Comparison of ENCODE assay signal across 20 cellular contexts in genomic region chr5:31471916-31472315, GRCh38.
"Had no signal": no experiment of that assay in that cellular context is flagged by ENCODE, and none has a peak within 500 bp of the region (broad histone marks: within the 10 kb centered on the region; RNA-seq: fewer than 3 reads in every experiment).

No MANE protein-coding gene starts in this region.

- H3K27me3 Mint-ChIP-seq: activated CD4-positive, alpha-beta memory T cell treated with anti-CD3 and anti-CD28 coated beads for 36 hours; natural killer cell treated with Interleukin-12 subunit alpha and Interleukin-12 subunit beta and Interleukin-15 and Interleukin-18, amount 100 ng/mL, for 72 hours; T-cell had no signal

- H3K27ac Mint-ChIP-seq: activated CD4-positive, alpha-beta memory T cell treated with anti-CD3 and anti-CD28 coated beads for 36 hours; natural killer cell treated with Interleukin-12 subunit alpha and Interleukin-12 subunit beta and Interleukin-15 and Interleukin-18, amount 100 ng/mL, for 72 hours; T-cell had no signal

- H3K4me1 Mint-ChIP-seq: T-cell had no signal

- H3K4me1 ChIP-seq: adrenal gland had no signal

- DNase-seq: activated CD4-positive, alpha-beta memory T cell treated with anti-CD3 and anti-CD28 coated beads for 36 hours; activated CD4-positive, alpha-beta T cell treated with anti-CD3 and anti-CD28 coated beads for 1 hour; activated effector memory CD4-positive, alpha-beta T cell treated with Interleukin-2 at 50 U/mL for 16 hours; activated naive CD4-positive, alpha-beta T cell treated with anti-CD3 and anti-CD28 coated beads, Interleukin-2, amount 50 U/mL, for 16 hours; activated T-cell treated with anti-CD3 and anti-CD28 coated beads, Interleukin-2, amount 50 U/mL, for 4 hours; adrenal gland; central memory CD4-positive, alpha-beta T cell; cortex of kidney; effector CD4-positive, alpha-beta T cell; mesendoderm; posterior cingulate gyrus; retina; stimulated activated CD4-positive, alpha-beta T cell treated with anti-CD3 and anti-CD28 coated beads, Interleukin-4, amount 100 ng/mL, for 1 hour; stimulated activated naive CD4-positive, alpha-beta T cell treated with Interleukin-2 at 50 U/mL for 16 hours; substantia nigra; T-cell; T-helper 9 cell had no signal

- H3K9me3 ChIP-seq: adrenal gland, esophagus muscularis mucosa, tibial nerve had no signal

- H3K27ac ChIP-seq: adrenal gland, esophagus muscularis mucosa, tibial nerve had no signal

- H3K27me3 ChIP-seq: adrenal gland, esophagus muscularis mucosa, tibial nerve had no signal

- H3K4me3 Mint-ChIP-seq: activated CD4-positive, alpha-beta memory T cell treated with anti-CD3 and anti-CD28 coated beads for 36 hours; activated T-cell treated with anti-CD3 and anti-CD28 coated beads, Interleukin-2, amount 50 U/mL, for 4 hours; natural killer cell treated with Interleukin-12 subunit alpha and Interleukin-12 subunit beta and Interleukin-15 and Interleukin-18, amount 100 ng/mL, for 72 hours; T-cell had no signal

- H3K36me3 ChIP-seq: adrenal gland had no signal

- H3K9me3 Mint-ChIP-seq: activated CD4-positive, alpha-beta memory T cell treated with anti-CD3 and anti-CD28 coated beads for 36 hours; activated T-cell treated with anti-CD3 and anti-CD28 coated beads, Interleukin-2, amount 50 U/mL, for 4 hours; natural killer cell treated with Interleukin-12 subunit alpha and Interleukin-12 subunit beta and Interleukin-15 and Interleukin-18, amount 100 ng/mL, for 72 hours; T-cell had no signal

- H3K4me3 ChIP-seq: adrenal gland, esophagus muscularis mucosa, tibial nerve had no signal
